ENCODE assay signal across 18 cellular contexts in genomic region chr18:21081425-21081824, GRCh38. TPM values are rescaled to one million over a fixed set of nuclear protein-coding genes. Genes with fewer than 3 reads are reported as not detected.
A peak's percentile ranks its signal among the peaks of the same experiment; 100 is the strongest.
DNase-seq lines count a peak whose midpoint lies in the region; ATAC-seq, FAIRE-seq and TF ChIP-seq lines count a peak whose summit lies in the region.
"Had no signal": no experiment of that assay in that cellular context is flagged by ENCODE, and none has a peak within 500 bp of the region (broad histone marks: within the 10 kb centered on the region; RNA-seq: fewer than 3 reads in every experiment).

No MANE protein-coding gene starts in this region.

- no peak overlapping the region for H2BK120ac ChIP-seq in IMR-90 (ENCODE audit: low read depth, low read length)

- peaks cover 70% of the 10 kb centered on the region for H4K20me1 ChIP-seq in IMR-90 (ENCODE audit: insufficient read depth, low read length)

- peak overlapping the region in 1 of 2 donors; percentile 24 for H3K27ac Mint-ChIP-seq in natural killer cell
- peak overlapping the region in 1 of 2 donors; percentile 58 for H3K27ac Mint-ChIP-seq in natural killer cell treated with Interleukin-12 subunit alpha and Interleukin-12 subunit beta and Interleukin-15 and Interleukin-18, amount 100 ng/mL, for 72 hours
- H3K27ac Mint-ChIP-seq: CD4-positive, CD25-positive, alpha-beta regulatory T cell had no signal

- H3K14ac ChIP-seq in IMR-90 (replicated peaks; ENCODE audit: low read depth, low read length): no peak overlapping the region

- no peak overlapping the region for H2AK9ac ChIP-seq in IMR-90 (replicated peaks; ENCODE audit: low read depth, low read length, poor library complexity)

- no peaks in the 10 kb centered on the region for H3K9me3 Mint-ChIP-seq in natural killer cell
- no peaks in the 10 kb centered on the region for H3K9me3 Mint-ChIP-seq in natural killer cell treated with Interleukin-12 subunit alpha and Interleukin-12 subunit beta and Interleukin-15 and Interleukin-18, amount 100 ng/mL, for 72 hours

- H3K27me3 ChIP-seq in IMR-90 (ENCODE audit: control insufficient read depth, insufficient read depth, low read length): no peaks in the 10 kb centered on the region
- H3K27me3 ChIP-seq in left lung: no peaks in the 10 kb centered on the region

- peak overlapping the region; percentile 2 for H3K4me3 Mint-ChIP-seq in natural killer cell
- H3K4me3 Mint-ChIP-seq in natural killer cell treated with Interleukin-12 subunit alpha and Interleukin-12 subunit beta and Interleukin-15 and Interleukin-18, amount 100 ng/mL, for 72 hours: no peak overlapping the region

- DNase-seq in natural killer cell (no peak), IMR-90 (no peak), NCI-H146 (lab: John Stamatoyannopoulos, UW) (no peak), left lung (no peak), left ventricle myocardium superior (no peak)
- no peak for DNase-seq in natural killer cell treated with Interleukin-12 subunit alpha and Interleukin-12 subunit beta and Interleukin-15 and Interleukin-18, amount 100 ng/mL, for 72 hours (ENCODE audit: low spot score)
- DNase-seq: 8988T; C1 segment of cervical spinal cord; Calu3; CD4-positive, CD25-positive, alpha-beta regulatory T cell; COR-L47; DMS53; DMS79 treated with DMSO at 0.1 percent for 48 hours; GOT3; HCEC 1CT had no signal

- no peak overlapping the region for H4K8ac ChIP-seq in IMR-90 (ENCODE audit: low read depth in 2 of 2, low read length in 2 of 2)

- no peak overlapping the region for H2BK15ac ChIP-seq in IMR-90 (ENCODE audit: low read depth, low read length)

- H3K18ac ChIP-seq in IMR-90 (ENCODE audit: low read depth, low read length): no peak overlapping the region

- no peak overlapping the region for H4K5ac ChIP-seq in IMR-90 (ENCODE audit: low read depth, low read length)

- H3K79me1 ChIP-seq in IMR-90 (ENCODE audit: low read depth in 1 of 2, low read length in 2 of 2): peaks cover 16 to 51% of the 10 kb centered on the region in 2 experiments

- H3K36me3 ChIP-seq in IMR-90 (ENCODE audit: control insufficient read depth, insufficient read depth, low read length) (no peaks in the 10 kb centered on the region), left lung (no peaks in the 10 kb centered on the region)

- H3K9me3 ChIP-seq in IMR-90 (ENCODE audit: control insufficient read depth, insufficient read depth, low read length): no peaks in the 10 kb centered on the region; the same call in 1 of the 2 replicates
- H3K9me3 ChIP-seq in left lung: peaks cover 0 to 5% of the 10 kb centered on the region in 2 donors

- H3K4me3 ChIP-seq in IMR-90 (ENCODE audit: insufficient read depth, low read depth, low read length) (no peak overlapping the region), left lung (no peak overlapping the region)

- no peak overlapping the region for H3K4ac ChIP-seq in IMR-90 (ENCODE audit: low read depth, low read length)

- TF ChIP-seq CTCF in natural killer cell (IDR thresholded peaks at IDR 0.05) (no peak), IMR-90 (conservative IDR thresholded peaks at IDR 0.05; ENCODE audit: low read depth, low read length) (no peak), left lung (IDR thresholded peaks at IDR 0.05) (no peak)

- ATAC-seq in natural killer cell: no peak
- ATAC-seq in natural killer cell treated with Interleukin-12 subunit alpha and Interleukin-12 subunit beta and Interleukin-15 and Interleukin-18, amount 100 ng/mL, for 72 hours: no peak
- no peak for ATAC-seq in IMR-90 (ENCODE audit: low read depth)
- ATAC-seq in left lung: no peak
- no peak for ATAC-seq in left ventricle myocardium superior

- H2AK5ac ChIP-seq in IMR-90 (ENCODE audit: low read depth, low read length): no peak overlapping the region

- dilution Hi-C loops in IMR-90 (cut with HindIII; ENCODE audit: low sequenced_read_pairs, unreplicated experiment): no loop called here

- H3K4me1 ChIP-seq in IMR-90 (ENCODE audit: control insufficient read depth, insufficient read depth, low read length) (no peaks in the 10 kb centered on the region), left lung (peaks cover 2 to 36% of the 10 kb centered on the region in 2 donors)

- H3K4me1 Mint-ChIP-seq in natural killer cell: peaks cover 84 to 85% of the 10 kb centered on the region in 2 donors
- H3K4me1 Mint-ChIP-seq in natural killer cell treated with Interleukin-12 subunit alpha and Interleukin-12 subunit beta and Interleukin-15 and Interleukin-18, amount 100 ng/mL, for 72 hours (ENCODE audit: low read depth in 2 of 2): peaks cover 78 to 84% of the 10 kb centered on the region in 2 donors

- no peak overlapping the region for H4K91ac ChIP-seq in IMR-90 (ENCODE audit: insufficient read depth, low read depth, low read length)

- H3K4me2 ChIP-seq in IMR-90 (ENCODE audit: low read depth, low read length): no peak overlapping the region

- no peak overlapping the region for H3K9ac ChIP-seq in IMR-90 (ENCODE audit: low read depth, low read length)

- H2AFZ ChIP-seq in IMR-90 (replicated peaks; ENCODE audit: low read length, poor library complexity): no peak overlapping the region

- H3K27me3 Mint-ChIP-seq in natural killer cell (ENCODE audit: low read depth in 2 of 2): no peaks in the 10 kb centered on the region
- no peaks in the 10 kb centered on the region for H3K27me3 Mint-ChIP-seq in natural killer cell treated with Interleukin-12 subunit alpha and Interleukin-12 subunit beta and Interleukin-15 and Interleukin-18, amount 100 ng/mL, for 72 hours
- H3K27me3 Mint-ChIP-seq: CD4-positive, CD25-positive, alpha-beta regulatory T cell had no signal

- intact Hi-C loops in natural killer cell (cut with micrococcal nuclease) (no loop called here), IMR-90 (cut with micrococcal nuclease) (loop anchor here (5.0 kb wide), 2 partner anchors 34 to 94 kb away; no protein-coding TSS in a partner anchor), left lung (cut with DNase I) (no loop called here), left ventricle myocardium superior (cut with micrococcal nuclease) (no loop called here)

- H3K9me1 ChIP-seq in IMR-90 (ENCODE audit: insufficient read depth, low read length): peaks cover 13% of the 10 kb centered on the region

- no CpG with 5 or more reads among the region's 1 CpG for WGBS in IMR-90 (ENCODE audit: extremely low coverage in 2 of 2, insufficient read length in 1 of 2), 2 experiments

- no peak overlapping the region for H3K27ac ChIP-seq in IMR-90 (ENCODE audit: insufficient read depth, low read length)
- no peak overlapping the region for H3K27ac ChIP-seq in left lung

- in situ Hi-C loops in IMR-90 (cut with MboI; ENCODE audit: low sequenced_read_pairs): no loop called here

- no TSS peak for BruUV-seq in IMR-90 (replicated peaks; lab: Mats Ljungman, UMichigan)

- peak; percentile 58 for FAIRE-seq in islet of Langerhans (lab: Jason Lieb, UNC)
- FAIRE-seq: GM12892, H54 had no signal

- POLR2A ChIA-PET in IMR-90 (lab: Charles Lee; ENCODE audit: unreplicated experiment): no interaction called here

- TF ChIP-seq POLR2A in IMR-90 (IDR thresholded peaks at IDR 0.05; ENCODE audit: low read depth, low read length): no peak

- TF ChIP-seq RAD21 in IMR-90 (IDR thresholded peaks at IDR 0.05; ENCODE audit: low read length): no peak

- no peaks in the 10 kb centered on the region for H3K36me3 Mint-ChIP-seq in natural killer cell
- H3K36me3 Mint-ChIP-seq in natural killer cell treated with Interleukin-12 subunit alpha and Interleukin-12 subunit beta and Interleukin-15 and Interleukin-18, amount 100 ng/mL, for 72 hours: no peaks in the 10 kb centered on the region

- H2BK20ac ChIP-seq in IMR-90 (ENCODE audit: low read depth, low read length): no peak overlapping the region

- no peak overlapping the region for H2BK5ac ChIP-seq in IMR-90 (ENCODE audit: low read depth, low read length, poor library complexity, severe bottlenecking)

- H3K56ac ChIP-seq in IMR-90 (ENCODE audit: extremely low read depth, insufficient read depth, low read length): no peak overlapping the region

- no peak overlapping the region for H3K23ac ChIP-seq in IMR-90 (ENCODE audit: low read depth, low read length)

- CTCF ChIA-PET in IMR-90 (lab: Yijun Ruan, JAX): no interaction called here

TF ChIP-seq in IMR-90, 13 proteins besides CTCF, POLR2A, EP300 and RAD21:
- TF ChIP-seq MAFK (IDR thresholded peaks at IDR 0.05; ENCODE audit: low read depth, low read length) (peak; percentile 72), SMC3 (IDR thresholded peaks at IDR 0.05; ENCODE audit: low read depth, low read length) (no peak), CEBPB (IDR thresholded peaks at IDR 0.05; ENCODE audit: low read depth, low read length) (no peak)

RNA-seq across cellular contexts. Expression of gene ROCK1, which starts 30.2 kb away (rescaled TPM):
- 100 to 1,000 TPM; 139 to 152 (median 149) TPM for total RNA-seq in natural killer cell
- total RNA-seq in natural killer cell treated with Interleukin-12 subunit alpha and Interleukin-12 subunit beta and Interleukin-15 and Interleukin-18, amount 100 ng/mL, for 72 hours: 10 to 100 TPM; 68.1 to 74.9 TPM
- 17.0 and 33.6 TPM in 2 replicates for total RNA-seq in IMR-90 (2012; rRNA removed)
- 8.6 and 9.9 TPM in 2 replicates for polyA plus RNA-seq in IMR-90 (2012; rRNA removed)
- polyA plus RNA-seq in IMR-90 (2012; cell fraction: cytosol; rRNA removed): 1.6 and 1.8 TPM in 2 replicates
- polyA plus RNA-seq in IMR-90 (2012; cell fraction: nucleus; rRNA removed; ENCODE audit: low replicate concordance): 4.7 and 21.9 TPM in 2 replicates
- 10 to 100 TPM; 50.2 to 62.1 TPM for total RNA-seq in left lung
- 34.7 TPM for total RNA-seq in left ventricle myocardium superior
